ENCODE assay signal across 8 cellular contexts in genomic region chr19:20423381-20424207, GRCh38.
DNase-seq lines count a peak whose midpoint lies in the region; FAIRE-seq and TF ChIP-seq lines count a peak whose summit lies in the region.

No MANE protein-coding gene starts in this region.

- peak overlapping the region; percentile 10 for H3K4ac ChIP-seq in H1 (replicated peaks; ENCODE audit: insufficient read length, low read depth, low read length)
- H3K4ac ChIP-seq in mesenchymal stem cell (ENCODE audit: low read depth in 1 of 2, low read length in 2 of 2): no peak overlapping the region

- peak overlapping the region; percentile 100 for H3K27ac Mint-ChIP-seq in activated CD4-positive, alpha-beta T cell treated with anti-CD3 and anti-CD28 coated beads, Interleukin-2, amount 10 ng/mL, durations not matched to agents 7 days and 5 days

- H3K27me3 Mint-ChIP-seq in activated CD4-positive, alpha-beta T cell treated with anti-CD3 and anti-CD28 coated beads, Interleukin-2, amount 10 ng/mL, durations not matched to agents 7 days and 5 days: no peaks in the 10 kb centered on the region

- H3K4me3 ChIP-seq in H7 (ENCODE audit: insufficient read depth, low read depth, low read length) (peak overlapping the region; percentile 75; the same call in 1 of the 2 replicates), H1 (ENCODE audit: extremely low read depth in 1 of 4, insufficient read depth in 2 of 4, low read depth in 3 of 4, low read length in 4 of 4) (peak overlapping the region; percentile 86 to 100 (median 100)), mesenchymal stem cell (ENCODE audit: insufficient read depth in 1 of 2, low read depth in 1 of 2, low read length in 2 of 2) (peak overlapping the region; percentile 61 to 87)

- H2BK12ac ChIP-seq in H1 (ENCODE audit: low read depth, low read length) (no peak overlapping the region; the same call in 1 of the 2 replicates), mesenchymal stem cell (ENCODE audit: low read length in 2 of 2) (no peak overlapping the region)

- peaks cover 47% of the 10 kb centered on the region for H3K36me3 Mint-ChIP-seq in activated CD4-positive, alpha-beta T cell treated with anti-CD3 and anti-CD28 coated beads, Interleukin-2, amount 10 ng/mL, durations not matched to agents 7 days and 5 days (ENCODE audit: low read depth)

- no peak; a peak in 2 of 3 replicates for TF ChIP-seq POLR2A in H1 (IDR thresholded peaks at IDR 0.05; ENCODE audit: control extremely low read depth in 1 of 2, low read depth in 2 of 2, low read length in 2 of 2)

- H3K14ac ChIP-seq in H1 (ENCODE audit: insufficient read length) (no peak overlapping the region), mesenchymal stem cell (ENCODE audit: low read length in 2 of 2) (no peak overlapping the region)

- H4K91ac ChIP-seq in H1 (replicated peaks; ENCODE audit: insufficient read length, low read length) (no peak overlapping the region), mesenchymal stem cell (ENCODE audit: low read length) (no peak overlapping the region)

- TF ChIP-seq CTCF in H1 (IDR thresholded peaks at IDR 0.05; ENCODE audit: control extremely low read depth in 1 of 3, insufficient read depth in 1 of 3, low read depth in 1 of 3, low read length in 3 of 3): no peak

- WGBS in H1 (ENCODE audit: extremely low coverage in 1 of 2, insufficient coverage in 1 of 2, insufficient read length in 1 of 2, insufficient replicate concordance in 2 of 2, low coverage in 1 of 2, low lambda C conversion rate in 2 of 2, missing lambda C conversion rate in 1 of 2), 2 experiments: 3% methylated on average over 44 of the region's 44 CpGs; no CpG with 5 or more reads in 1 of the 2 experiments
- WGBS in mesenchymal stem cell: 21% methylated on average over 41 of the region's 44 CpGs

- POLR2A ChIA-PET in activated CD4-positive, alpha-beta T cell treated with anti-CD3 and anti-CD28 coated beads, Interleukin-2, amount 10 ng/mL, durations not matched to agents 7 days and 5 days (lab: Charles Lee): no interaction called here
- POLR2A ChIA-PET in H1 (lab: Charles Lee; ENCODE audit: partially characterized antibody): interaction anchor here (0.6 to 10.0 kb wide), 50 partner anchors 8 to 906 kb away, joined by 3 to 94 read pairs (median 4); partner anchors contain the start of genes ZNF430, ZNF486, ZNF626 and ZNF66

- peak overlapping the region; percentile 95 to 100 (median 99) for H3K9ac ChIP-seq in H1 (replicated peaks in 1 of 4; ENCODE audit: extremely low read depth in 1 of 4, low read depth in 3 of 4, low read length in 3 of 4)
- H3K9ac ChIP-seq in mesenchymal stem cell (ENCODE audit: low read length): peak overlapping the region; percentile 99

- no peak for TF ChIP-seq RAD21 in H1 (IDR thresholded peaks at IDR 0.05 in 1 of 2, conservative IDR thresholded peaks at IDR 0.05 in 1 of 2; ENCODE audit: low read depth in 2 of 2, low read length in 2 of 2)

- H2BK120ac ChIP-seq in H1 (replicated peaks; ENCODE audit: low read depth, low read length): peak overlapping the region; percentile 15
- peak overlapping the region; percentile 19 for H2BK120ac ChIP-seq in mesenchymal stem cell (ENCODE audit: low read depth, low read length)

- peak overlapping the region; percentile 61 to 70 for H3K4me2 ChIP-seq in H1 (ENCODE audit: insufficient read depth in 1 of 2, low read depth in 2 of 2, low read length in 2 of 2)
- peak overlapping the region; percentile 76 for H3K4me2 ChIP-seq in mesenchymal stem cell (ENCODE audit: low read length, poor library complexity, severe bottlenecking)

- H2BK20ac ChIP-seq in H1 (ENCODE audit: low read length): no peak overlapping the region

- H3K27ac ChIP-seq in H1 (ENCODE audit: low read depth, low read length): peak overlapping the region; percentile 100
- H3K27ac ChIP-seq in mesenchymal stem cell (ENCODE audit: low read length, poor library complexity, severe bottlenecking): peak overlapping the region; percentile 88

- peak overlapping the region; percentile 85 for H4K5ac ChIP-seq in H1 (ENCODE audit: insufficient read length, low read depth, low read length)

- H3K79me1 ChIP-seq in H1 (ENCODE audit: low read depth, low read length): no peaks in the 10 kb centered on the region; the same call in 1 of the 2 replicates
- H3K79me1 ChIP-seq in mesenchymal stem cell (replicated peaks; ENCODE audit: low read length, poor library complexity, severe bottlenecking): peaks cover 2% of the 10 kb centered on the region

- H2BK15ac ChIP-seq in H1 (ENCODE audit: low read length) (no peak overlapping the region), mesenchymal stem cell (ENCODE audit: low read depth, poor library complexity, severe bottlenecking) (no peak overlapping the region)

- H3K27me3 ChIP-seq in H7 (ENCODE audit: control insufficient read depth, insufficient read depth, low read length) (no peaks in the 10 kb centered on the region), H1 (replicated peaks in 1 of 4; ENCODE audit: control insufficient read depth in 3 of 4, extremely low read depth in 1 of 4, insufficient read depth in 3 of 4, low read length in 3 of 4) (no peaks in the 10 kb centered on the region), mesenchymal stem cell (ENCODE audit: control insufficient read depth in 1 of 2, insufficient read depth in 1 of 2, low read length in 2 of 2) (no peaks in the 10 kb centered on the region)

- in situ Hi-C loops in ACHN (cut with HindIII; ENCODE audit: low pct_ligation_motif_present, low pct_unique_long_range_greater_than_20kb, low sequenced_read_pairs): no loop called here

- H3K23me2 ChIP-seq in H1 (ENCODE audit: low read depth, low read length): no peaks in the 10 kb centered on the region

- peaks cover 15% of the 10 kb centered on the region for H3K4me1 Mint-ChIP-seq in activated CD4-positive, alpha-beta T cell treated with anti-CD3 and anti-CD28 coated beads, Interleukin-2, amount 10 ng/mL, durations not matched to agents 7 days and 5 days

- H2AK5ac ChIP-seq in H1 (ENCODE audit: low read depth, low read length) (no peak overlapping the region), mesenchymal stem cell (ENCODE audit: low read length, severe bottlenecking) (no peak overlapping the region)

- H3K36me3 ChIP-seq in H7 (replicated peaks; ENCODE audit: control insufficient read depth, insufficient read depth, low read length) (peaks cover 10% of the 10 kb centered on the region), H1 (ENCODE audit: control insufficient read depth in 2 of 4, insufficient read depth in 4 of 4, low read length in 3 of 4) (peaks cover 6 to 24% (median 16%) of the 10 kb centered on the region in 4 experiments; a peak in 7 of 8 replicates), mesenchymal stem cell (ENCODE audit: control insufficient read depth in 1 of 2, insufficient read depth in 2 of 2, low read depth in 1 of 2, low read length in 2 of 2) (peaks cover 5 to 6% of the 10 kb centered on the region in 2 experiments)

- peaks cover 25% of the 10 kb centered on the region for H3K9me3 Mint-ChIP-seq in activated CD4-positive, alpha-beta T cell treated with anti-CD3 and anti-CD28 coated beads, Interleukin-2, amount 10 ng/mL, durations not matched to agents 7 days and 5 days

- H2AFZ ChIP-seq in H1 (ENCODE audit: low read length) (no peak overlapping the region), mesenchymal stem cell (ENCODE audit: low read depth, low read length) (no peak overlapping the region)

- H4K8ac ChIP-seq in H1 (ENCODE audit: extremely low read depth, insufficient read depth, low read length): peak overlapping the region; percentile 94; the same call in 1 of the 2 replicates
- peak overlapping the region; percentile 72 for H4K8ac ChIP-seq in mesenchymal stem cell (ENCODE audit: low read length)

- CTCF ChIA-PET in activated CD4-positive, alpha-beta T cell treated with anti-CD3 and anti-CD28 coated beads, Interleukin-2, amount 10 ng/mL, durations not matched to agents 7 days and 5 days (lab: Charles Lee): interaction anchor here (0.5 kb wide), 1 partner anchor 258 kb away, joined by 3 read pairs; no protein-coding TSS in a partner anchor
- CTCF ChIA-PET in H1 (lab: Charles Lee; ENCODE audit: partially characterized antibody): interaction anchor here (0.6 to 0.7 kb wide), 3 partner anchors 108 to 1228 kb away, joined by 3 read pairs; no protein-coding TSS in a partner anchor

- peaks cover 0 to 11% of the 10 kb centered on the region in 2 experiments for H4K20me1 ChIP-seq in H1 (replicated peaks in 1 of 2; ENCODE audit: control insufficient read depth in 1 of 2, insufficient read depth in 2 of 2, low read length in 2 of 2)

- H3K4me1 ChIP-seq in H1 (replicated peaks in 1 of 4; ENCODE audit: control insufficient read depth in 3 of 4, insufficient read depth in 4 of 4, low read length in 3 of 4) (no peaks in the 10 kb centered on the region), mesenchymal stem cell (ENCODE audit: control insufficient read depth, insufficient read depth, low read depth, low read length) (no peaks in the 10 kb centered on the region)

- peak; percentile 31 for DNase-seq in H7
- DNase-seq in activated CD4-positive, alpha-beta T cell treated with anti-CD3 and anti-CD28 coated beads, Interleukin-2, amount 10 ng/mL, durations not matched to agents 7 days and 5 days: peak; percentile 41
- DNase-seq in H1 (ENCODE audit: low read depth in 1 of 2, low spot score in 2 of 2): peak in 1 of 2 experiments; percentile 61
- peak; percentile 82 for DNase-seq in mesenchymal stem cell
- peak; percentile 55 for DNase-seq in stimulated activated CD8-positive, alpha-beta memory T cell treated with anti-CD3 and anti-CD28 coated beads, Interleukin-4, amount 100 ng/mL, for 48 hours
- DNase-seq in NCI-H69 (lab: John Stamatoyannopoulos, UW): no peak
- DNase-seq in SIG-M5 (lab: John Stamatoyannopoulos, UW): no peak
- DNase-seq in ACHN: no peak

- H3K79me2 ChIP-seq in H1 (ENCODE audit: control insufficient read depth in 1 of 2, insufficient read depth in 2 of 2, low read length in 2 of 2): peaks cover 31 to 59% of the 10 kb centered on the region in 2 experiments

- FAIRE-seq in H1 (lab: Jason Lieb, UNC): no peak

- H3K23ac ChIP-seq in H1 (ENCODE audit: insufficient read length): no peak overlapping the region
- H3K23ac ChIP-seq in mesenchymal stem cell (ENCODE audit: low read length in 2 of 2): no peak overlapping the region

- no peaks in the 10 kb centered on the region for H3K9me3 ChIP-seq in H1 (ENCODE audit: insufficient read depth in 2 of 2, low read depth in 1 of 2, low read length in 1 of 2)
- H3K9me3 ChIP-seq in mesenchymal stem cell (ENCODE audit: control insufficient read depth, low read length): peaks cover 30% of the 10 kb centered on the region

- no peak for TF ChIP-seq EP300 in H1 (IDR thresholded peaks at IDR 0.05; ENCODE audit: borderline replicate concordance in 1 of 2, low read depth in 2 of 2, low read length in 2 of 2)

- peak overlapping the region; percentile 99 for H3K4me3 Mint-ChIP-seq in activated CD4-positive, alpha-beta T cell treated with anti-CD3 and anti-CD28 coated beads, Interleukin-2, amount 10 ng/mL, durations not matched to agents 7 days and 5 days

- H3K18ac ChIP-seq in H1 (ENCODE audit: extremely low read depth, low read length) (peak overlapping the region; percentile 78; the same call in 1 of the 2 replicates), mesenchymal stem cell (ENCODE audit: low read depth in 1 of 2, low read length in 2 of 2) (peak overlapping the region; percentile 42 to 86)

- peak overlapping the region; percentile 74 for H3K56ac ChIP-seq in H1 (replicated peaks; ENCODE audit: insufficient read length, low read depth, low read length)

- H2BK5ac ChIP-seq in H1 (ENCODE audit: low read depth, low read length) (peak overlapping the region; percentile 12; the same call in 1 of the 2 replicates), mesenchymal stem cell (ENCODE audit: low read depth, low read length, poor library complexity, severe bottlenecking) (no peak overlapping the region)

Comparison
In these comparisons a context has a peak if more than half of its experiments do, and no peak if none do; other contexts are left out.
1. DNase-seq: peak in H7 (single experiment), activated CD4-positive, alpha-beta T cell treated with anti-CD3 and anti-CD28 coated beads, Interleukin-2, amount 10 ng/mL, durations not matched to agents 7 days and 5 days (single experiment), mesenchymal stem cell (single experiment) and stimulated activated CD8-positive, alpha-beta memory T cell treated with anti-CD3 and anti-CD28 coated beads, Interleukin-4, amount 100 ng/mL, for 48 hours (single experiment); none in NCI-H69 (single experiment), SIG-M5 (single experiment) and ACHN (single experiment).
2. Peak in every context shown above with its lines, with median percentiles within 50 percentile points of each other: H3K4me3 ChIP-seq.